1 cellular context compared by ENCODE assay signal in the genomic region with DNA sequence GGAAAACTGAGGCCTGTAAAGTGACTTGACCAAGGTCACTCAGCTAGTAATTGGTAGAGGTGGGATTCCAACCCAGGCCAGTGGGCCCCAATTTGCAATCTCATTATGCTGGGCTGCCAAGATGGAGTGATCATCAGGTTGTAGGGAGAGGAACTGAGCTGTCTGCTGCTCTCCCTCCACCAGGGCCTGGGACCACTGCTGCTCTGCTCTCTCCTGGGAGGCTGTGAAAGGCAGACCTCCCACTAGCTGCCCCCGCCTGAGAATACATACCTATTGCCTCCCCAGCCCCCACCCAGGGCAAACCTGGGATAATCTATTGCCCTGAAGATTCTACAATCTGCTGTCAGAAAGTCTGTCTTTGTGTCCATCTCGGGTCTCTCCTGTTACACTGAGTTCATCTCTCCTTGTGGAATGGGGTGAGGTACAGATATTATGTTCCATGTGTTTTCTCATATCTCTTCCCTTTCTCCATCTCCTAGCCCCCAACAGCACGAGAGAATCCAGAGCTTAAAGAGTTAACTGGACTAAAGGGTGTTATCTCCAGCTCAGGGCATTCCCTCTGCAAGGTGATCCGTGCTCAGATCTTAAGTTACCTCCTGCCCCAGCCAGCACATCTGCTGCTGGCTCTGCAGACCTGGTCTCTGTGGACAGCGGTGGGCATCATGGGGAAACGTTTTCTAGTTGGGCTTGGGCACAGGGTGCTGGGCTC.
TF ChIP-seq lines count a peak whose summit lies in the region.

No MANE protein-coding gene starts in this region.

TF ChIP-seq in GM23338, 12 proteins besides CTCF, POLR2A, EP300 and RAD21 (continued from another document):
- TF ChIP-seq, protein P1, sequence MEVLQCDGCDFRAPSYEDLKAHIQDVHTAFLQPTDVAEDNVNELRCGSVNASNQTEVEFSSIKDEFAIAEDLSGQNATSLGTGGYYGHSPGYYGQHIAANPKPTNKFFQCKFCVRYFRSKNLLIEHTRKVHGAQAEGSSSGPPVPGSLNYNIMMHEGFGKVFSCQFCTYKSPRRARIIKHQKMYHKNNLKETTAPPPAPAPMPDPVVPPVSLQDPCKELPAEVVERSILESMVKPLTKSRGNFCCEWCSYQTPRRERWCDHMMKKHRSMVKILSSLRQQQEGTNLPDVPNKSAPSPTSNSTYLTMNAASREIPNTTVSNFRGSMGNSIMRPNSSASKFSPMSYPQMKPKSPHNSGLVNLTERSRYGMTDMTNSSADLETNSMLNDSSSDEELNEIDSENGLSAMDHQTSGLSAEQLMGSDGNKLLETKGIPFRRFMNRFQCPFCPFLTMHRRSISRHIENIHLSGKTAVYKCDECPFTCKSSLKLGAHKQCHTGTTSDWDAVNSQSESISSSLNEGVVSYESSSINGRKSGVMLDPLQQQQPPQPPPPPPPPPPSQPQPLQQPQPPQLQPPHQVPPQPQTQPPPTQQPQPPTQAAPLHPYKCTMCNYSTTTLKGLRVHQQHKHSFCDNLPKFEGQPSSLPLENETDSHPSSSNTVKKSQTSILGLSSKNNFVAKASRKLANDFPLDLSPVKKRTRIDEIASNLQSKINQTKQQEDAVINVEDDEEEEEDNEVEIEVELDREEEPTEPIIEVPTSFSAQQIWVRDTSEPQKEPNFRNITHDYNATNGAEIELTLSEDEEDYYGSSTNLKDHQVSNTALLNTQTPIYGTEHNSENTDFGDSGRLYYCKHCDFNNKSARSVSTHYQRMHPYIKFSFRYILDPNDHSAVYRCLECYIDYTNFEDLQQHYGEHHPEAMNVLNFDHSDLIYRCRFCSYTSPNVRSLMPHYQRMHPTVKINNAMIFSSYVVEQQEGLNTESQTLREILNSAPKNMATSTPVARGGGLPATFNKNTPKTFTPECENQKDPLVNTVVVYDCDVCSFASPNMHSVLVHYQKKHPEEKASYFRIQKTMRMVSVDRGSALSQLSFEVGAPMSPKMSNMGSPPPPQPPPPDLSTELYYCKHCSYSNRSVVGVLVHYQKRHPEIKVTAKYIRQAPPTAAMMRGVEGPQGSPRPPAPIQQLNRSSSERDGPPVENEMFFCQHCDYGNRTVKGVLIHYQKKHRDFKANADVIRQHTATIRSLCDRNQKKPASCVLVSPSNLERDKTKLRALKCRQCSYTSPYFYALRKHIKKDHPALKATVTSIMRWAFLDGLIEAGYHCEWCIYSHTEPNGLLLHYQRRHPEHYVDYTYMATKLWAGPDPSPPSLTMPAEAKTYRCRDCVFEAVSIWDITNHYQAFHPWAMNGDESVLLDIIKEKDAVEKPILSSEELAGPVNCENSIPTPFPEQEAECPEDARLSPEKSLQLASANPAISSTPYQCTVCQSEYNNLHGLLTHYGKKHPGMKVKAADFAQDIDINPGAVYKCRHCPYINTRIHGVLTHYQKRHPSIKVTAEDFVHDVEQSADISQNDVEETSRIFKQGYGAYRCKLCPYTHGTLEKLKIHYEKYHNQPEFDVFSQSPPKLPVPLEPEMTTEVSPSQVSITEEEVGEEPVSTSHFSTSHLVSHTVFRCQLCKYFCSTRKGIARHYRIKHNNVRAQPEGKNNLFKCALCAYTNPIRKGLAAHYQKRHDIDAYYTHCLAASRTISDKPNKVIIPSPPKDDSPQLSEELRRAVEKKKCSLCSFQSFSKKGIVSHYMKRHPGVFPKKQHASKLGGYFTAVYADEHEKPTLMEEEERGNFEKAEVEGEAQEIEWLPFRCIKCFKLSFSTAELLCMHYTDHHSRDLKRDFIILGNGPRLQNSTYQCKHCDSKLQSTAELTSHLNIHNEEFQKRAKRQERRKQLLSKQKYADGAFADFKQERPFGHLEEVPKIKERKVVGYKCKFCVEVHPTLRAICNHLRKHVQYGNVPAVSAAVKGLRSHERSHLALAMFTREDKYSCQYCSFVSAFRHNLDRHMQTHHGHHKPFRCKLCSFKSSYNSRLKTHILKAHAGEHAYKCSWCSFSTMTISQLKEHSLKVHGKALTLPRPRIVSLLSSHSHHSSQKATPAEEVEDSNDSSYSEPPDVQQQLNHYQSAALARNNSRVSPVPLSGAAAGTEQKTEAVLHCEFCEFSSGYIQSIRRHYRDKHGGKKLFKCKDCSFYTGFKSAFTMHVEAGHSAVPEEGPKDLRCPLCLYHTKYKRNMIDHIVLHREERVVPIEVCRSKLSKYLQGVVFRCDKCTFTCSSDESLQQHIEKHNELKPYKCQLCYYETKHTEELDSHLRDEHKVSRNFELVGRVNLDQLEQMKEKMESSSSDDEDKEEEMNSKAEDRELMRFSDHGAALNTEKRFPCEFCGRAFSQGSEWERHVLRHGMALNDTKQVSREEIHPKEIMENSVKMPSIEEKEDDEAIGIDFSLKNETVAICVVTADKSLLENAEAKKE (CRISPR knock-in tag; IDR thresholded peaks at IDR 0.05): no peak
- TF ChIP-seq, protein P2, sequence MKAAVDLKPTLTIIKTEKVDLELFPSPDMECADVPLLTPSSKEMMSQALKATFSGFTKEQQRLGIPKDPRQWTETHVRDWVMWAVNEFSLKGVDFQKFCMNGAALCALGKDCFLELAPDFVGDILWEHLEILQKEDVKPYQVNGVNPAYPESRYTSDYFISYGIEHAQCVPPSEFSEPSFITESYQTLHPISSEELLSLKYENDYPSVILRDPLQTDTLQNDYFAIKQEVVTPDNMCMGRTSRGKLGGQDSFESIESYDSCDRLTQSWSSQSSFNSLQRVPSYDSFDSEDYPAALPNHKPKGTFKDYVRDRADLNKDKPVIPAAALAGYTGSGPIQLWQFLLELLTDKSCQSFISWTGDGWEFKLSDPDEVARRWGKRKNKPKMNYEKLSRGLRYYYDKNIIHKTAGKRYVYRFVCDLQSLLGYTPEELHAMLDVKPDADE (IDR thresholded peaks at IDR 0.05): no peak
- TF ChIP-seq ZNF114 (CRISPR knock-in tag; IDR thresholded peaks at IDR 0.05): no peak
- TF ChIP-seq EZH2 (IDR thresholded peaks at IDR 0.05; ENCODE audit: low read depth, unreplicated experiment): no peak
- no peak for TF ChIP-seq JUNB (IDR thresholded peaks at IDR 0.05; ENCODE audit: unreplicated experiment)
TF ChIP-seq in GM23338: peak in this region for 0.
